In the genomic region with DNA sequence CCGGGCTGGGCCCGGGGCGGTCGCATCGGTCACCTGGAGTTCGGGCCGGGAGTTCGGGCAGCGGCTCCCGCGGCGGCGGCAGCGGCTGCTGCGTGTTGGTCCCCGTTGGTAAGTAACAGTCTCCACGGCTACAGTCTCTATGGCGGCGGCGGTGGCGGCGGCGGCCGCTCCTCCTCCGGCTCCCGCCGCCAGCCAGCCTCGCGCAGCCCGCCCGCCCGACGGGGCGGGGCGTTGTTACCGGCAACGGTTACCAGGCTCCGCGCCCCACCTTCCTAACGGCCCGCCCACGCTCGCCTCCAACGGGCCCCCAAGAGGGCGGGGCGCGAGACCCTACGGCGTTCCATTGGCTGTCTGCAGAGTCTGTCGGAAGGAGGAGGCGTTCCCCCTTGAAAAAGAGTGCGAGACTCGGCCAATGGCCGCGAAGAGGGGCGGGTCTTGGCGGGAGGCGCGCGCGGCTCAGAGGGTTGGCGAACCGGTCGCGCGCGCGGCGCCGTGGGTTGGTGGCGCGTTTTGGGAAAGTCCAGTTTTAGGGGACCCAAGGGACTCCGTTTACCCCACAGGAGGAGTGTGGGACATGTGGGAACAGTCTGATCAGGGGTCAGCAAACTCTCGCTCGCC, we compare ENCODE assay signal across 1 cellular context.
TF ChIP-seq lines count a peak whose summit lies in the region.

A gene (minus strand): TSS at position 141 of the 618 bp plus-strand sequence. CDS start 63,004 bp downstream, outside the sequence.

TF ChIP-seq in HEK293, 187 proteins besides CTCF, POLR2A, EP300 and RAD21 (continued from another document):
- TF ChIP-seq, protein P1, sequence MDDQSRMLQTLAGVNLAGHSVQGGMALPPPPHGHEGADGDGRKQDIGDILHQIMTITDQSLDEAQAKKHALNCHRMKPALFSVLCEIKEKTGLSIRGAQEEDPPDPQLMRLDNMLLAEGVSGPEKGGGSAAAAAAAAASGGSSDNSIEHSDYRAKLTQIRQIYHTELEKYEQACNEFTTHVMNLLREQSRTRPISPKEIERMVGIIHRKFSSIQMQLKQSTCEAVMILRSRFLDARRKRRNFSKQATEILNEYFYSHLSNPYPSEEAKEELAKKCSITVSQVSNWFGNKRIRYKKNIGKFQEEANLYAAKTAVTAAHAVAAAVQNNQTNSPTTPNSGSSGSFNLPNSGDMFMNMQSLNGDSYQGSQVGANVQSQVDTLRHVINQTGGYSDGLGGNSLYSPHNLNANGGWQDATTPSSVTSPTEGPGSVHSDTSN (CRISPR knock-in tag; IDR thresholded peaks at IDR 0.05) = peak; percentile 97
- TF ChIP-seq EGR2 (tag by site-specific recombination; IDR thresholded peaks at IDR 0.05; ENCODE audit: low read depth) (peak; percentile 80), ZNF768 (tag by site-specific recombination; IDR thresholded peaks at IDR 0.05) (no peak), ZNF596 (tag by site-specific recombination; IDR thresholded peaks at IDR 0.05) (no peak), ZFHX2 (tag by site-specific recombination; conservative IDR thresholded peaks at IDR 0.05) (peak; percentile 92), ZEB2 (tag by site-specific recombination; IDR thresholded peaks at IDR 0.05) (peak; percentile 19; the same call in 1 of the 2 replicates), ZNF629 (tag by site-specific recombination; IDR thresholded peaks at IDR 0.05) (0 out of 2 replicates have a peak, but pooled peaks have one; percentile 21), SP3 (tag by site-specific recombination; IDR thresholded peaks at IDR 0.05) (peak; percentile 98), ZSCAN23 (tag by site-specific recombination; IDR thresholded peaks at IDR 0.05) (no peak), ZNF664 (tag by site-specific recombination; IDR thresholded peaks at IDR 0.05) (no peak), ZNF239 (tag by site-specific recombination; IDR thresholded peaks at IDR 0.05) (no peak), MYNN (tag by site-specific recombination; IDR thresholded peaks at IDR 0.05; ENCODE audit: borderline replicate concordance) (peak; percentile 78; the same call in 1 of the 2 replicates), GLIS2 (tag by site-specific recombination; IDR thresholded peaks at IDR 0.05) (peak; percentile 48; the same call in 1 of the 2 replicates), ZFP3 (tag by site-specific recombination; IDR thresholded peaks at IDR 0.05; ENCODE audit: low read depth) (no peak)
- TF ChIP-seq, protein P2, sequence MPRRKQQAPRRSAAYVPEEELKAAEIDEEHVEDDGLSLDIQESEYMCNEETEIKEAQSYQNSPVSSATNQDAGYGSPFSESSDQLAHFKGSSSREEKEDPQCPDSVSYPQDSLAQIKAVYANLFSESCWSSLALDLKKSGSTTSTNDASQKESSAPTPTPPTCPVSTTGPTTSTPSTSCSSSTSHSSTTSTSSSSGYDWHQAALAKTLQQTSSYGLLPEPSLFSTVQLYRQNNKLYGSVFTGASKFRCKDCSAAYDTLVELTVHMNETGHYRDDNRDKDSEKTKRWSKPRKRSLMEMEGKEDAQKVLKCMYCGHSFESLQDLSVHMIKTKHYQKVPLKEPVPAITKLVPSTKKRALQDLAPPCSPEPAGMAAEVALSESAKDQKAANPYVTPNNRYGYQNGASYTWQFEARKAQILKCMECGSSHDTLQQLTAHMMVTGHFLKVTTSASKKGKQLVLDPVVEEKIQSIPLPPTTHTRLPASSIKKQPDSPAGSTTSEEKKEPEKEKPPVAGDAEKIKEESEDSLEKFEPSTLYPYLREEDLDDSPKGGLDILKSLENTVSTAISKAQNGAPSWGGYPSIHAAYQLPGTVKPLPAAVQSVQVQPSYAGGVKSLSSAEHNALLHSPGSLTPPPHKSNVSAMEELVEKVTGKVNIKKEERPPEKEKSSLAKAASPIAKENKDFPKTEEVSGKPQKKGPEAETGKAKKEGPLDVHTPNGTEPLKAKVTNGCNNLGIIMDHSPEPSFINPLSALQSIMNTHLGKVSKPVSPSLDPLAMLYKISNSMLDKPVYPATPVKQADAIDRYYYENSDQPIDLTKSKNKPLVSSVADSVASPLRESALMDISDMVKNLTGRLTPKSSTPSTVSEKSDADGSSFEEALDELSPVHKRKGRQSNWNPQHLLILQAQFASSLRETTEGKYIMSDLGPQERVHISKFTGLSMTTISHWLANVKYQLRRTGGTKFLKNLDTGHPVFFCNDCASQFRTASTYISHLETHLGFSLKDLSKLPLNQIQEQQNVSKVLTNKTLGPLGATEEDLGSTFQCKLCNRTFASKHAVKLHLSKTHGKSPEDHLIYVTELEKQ (tag by site-specific recombination; IDR thresholded peaks at IDR 0.05; ENCODE audit: borderline replicate concordance) = no peak
- TF ChIP-seq, protein P3, sequence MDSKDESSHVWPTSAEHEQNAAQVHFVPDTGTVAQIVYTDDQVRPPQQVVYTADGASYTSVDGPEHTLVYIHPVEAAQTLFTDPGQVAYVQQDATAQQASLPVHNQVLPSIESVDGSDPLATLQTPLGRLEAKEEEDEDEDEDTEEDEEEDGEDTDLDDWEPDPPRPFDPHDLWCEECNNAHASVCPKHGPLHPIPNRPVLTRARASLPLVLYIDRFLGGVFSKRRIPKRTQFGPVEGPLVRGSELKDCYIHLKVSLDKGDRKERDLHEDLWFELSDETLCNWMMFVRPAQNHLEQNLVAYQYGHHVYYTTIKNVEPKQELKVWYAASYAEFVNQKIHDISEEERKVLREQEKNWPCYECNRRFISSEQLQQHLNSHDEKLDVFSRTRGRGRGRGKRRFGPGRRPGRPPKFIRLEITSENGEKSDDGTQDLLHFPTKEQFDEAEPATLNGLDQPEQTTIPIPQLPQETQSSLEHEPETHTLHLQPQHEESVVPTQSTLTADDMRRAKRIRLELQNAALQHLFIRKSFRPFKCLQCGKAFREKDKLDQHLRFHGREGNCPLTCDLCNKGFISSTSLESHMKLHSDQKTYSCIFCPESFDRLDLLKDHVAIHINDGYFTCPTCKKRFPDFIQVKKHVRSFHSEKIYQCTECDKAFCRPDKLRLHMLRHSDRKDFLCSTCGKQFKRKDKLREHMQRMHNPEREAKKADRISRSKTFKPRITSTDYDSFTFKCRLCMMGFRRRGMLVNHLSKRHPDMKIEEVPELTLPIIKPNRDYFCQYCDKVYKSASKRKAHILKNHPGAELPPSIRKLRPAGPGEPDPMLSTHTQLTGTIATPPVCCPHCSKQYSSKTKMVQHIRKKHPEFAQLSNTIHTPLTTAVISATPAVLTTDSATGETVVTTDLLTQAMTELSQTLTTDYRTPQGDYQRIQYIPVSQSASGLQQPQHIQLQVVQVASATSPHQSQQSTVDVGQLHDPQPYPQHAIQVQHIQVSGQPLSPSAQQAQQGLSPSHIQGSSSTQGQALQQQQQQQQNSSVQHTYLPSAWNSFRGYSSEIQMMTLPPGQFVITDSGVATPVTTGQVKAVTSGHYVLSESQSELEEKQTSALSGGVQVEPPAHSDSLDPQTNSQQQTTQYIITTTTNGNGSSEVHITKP (tag by site-specific recombination; IDR thresholded peaks at IDR 0.05) = peak; percentile 87
- TF ChIP-seq, protein P4, sequence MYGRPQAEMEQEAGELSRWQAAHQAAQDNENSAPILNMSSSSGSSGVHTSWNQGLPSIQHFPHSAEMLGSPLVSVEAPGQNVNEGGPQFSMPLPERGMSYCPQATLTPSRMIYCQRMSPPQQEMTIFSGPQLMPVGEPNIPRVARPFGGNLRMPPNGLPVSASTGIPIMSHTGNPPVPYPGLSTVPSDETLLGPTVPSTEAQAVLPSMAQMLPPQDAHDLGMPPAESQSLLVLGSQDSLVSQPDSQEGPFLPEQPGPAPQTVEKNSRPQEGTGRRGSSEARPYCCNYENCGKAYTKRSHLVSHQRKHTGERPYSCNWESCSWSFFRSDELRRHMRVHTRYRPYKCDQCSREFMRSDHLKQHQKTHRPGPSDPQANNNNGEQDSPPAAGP (tag by site-specific recombination; IDR thresholded peaks at IDR 0.05) = peak; percentile 57; the same call in 1 of the 2 replicates
- TF ChIP-seq, protein P5, sequence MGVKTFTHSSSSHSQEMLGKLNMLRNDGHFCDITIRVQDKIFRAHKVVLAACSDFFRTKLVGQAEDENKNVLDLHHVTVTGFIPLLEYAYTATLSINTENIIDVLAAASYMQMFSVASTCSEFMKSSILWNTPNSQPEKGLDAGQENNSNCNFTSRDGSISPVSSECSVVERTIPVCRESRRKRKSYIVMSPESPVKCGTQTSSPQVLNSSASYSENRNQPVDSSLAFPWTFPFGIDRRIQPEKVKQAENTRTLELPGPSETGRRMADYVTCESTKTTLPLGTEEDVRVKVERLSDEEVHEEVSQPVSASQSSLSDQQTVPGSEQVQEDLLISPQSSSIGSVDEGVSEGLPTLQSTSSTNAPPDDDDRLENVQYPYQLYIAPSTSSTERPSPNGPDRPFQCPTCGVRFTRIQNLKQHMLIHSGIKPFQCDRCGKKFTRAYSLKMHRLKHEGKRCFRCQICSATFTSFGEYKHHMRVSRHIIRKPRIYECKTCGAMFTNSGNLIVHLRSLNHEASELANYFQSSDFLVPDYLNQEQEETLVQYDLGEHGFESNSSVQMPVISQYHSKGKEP (tag by site-specific recombination; IDR thresholded peaks at IDR 0.05) = 0 out of 2 replicates have a peak, but pooled peaks have one; percentile 14
- TF ChIP-seq, protein P6, sequence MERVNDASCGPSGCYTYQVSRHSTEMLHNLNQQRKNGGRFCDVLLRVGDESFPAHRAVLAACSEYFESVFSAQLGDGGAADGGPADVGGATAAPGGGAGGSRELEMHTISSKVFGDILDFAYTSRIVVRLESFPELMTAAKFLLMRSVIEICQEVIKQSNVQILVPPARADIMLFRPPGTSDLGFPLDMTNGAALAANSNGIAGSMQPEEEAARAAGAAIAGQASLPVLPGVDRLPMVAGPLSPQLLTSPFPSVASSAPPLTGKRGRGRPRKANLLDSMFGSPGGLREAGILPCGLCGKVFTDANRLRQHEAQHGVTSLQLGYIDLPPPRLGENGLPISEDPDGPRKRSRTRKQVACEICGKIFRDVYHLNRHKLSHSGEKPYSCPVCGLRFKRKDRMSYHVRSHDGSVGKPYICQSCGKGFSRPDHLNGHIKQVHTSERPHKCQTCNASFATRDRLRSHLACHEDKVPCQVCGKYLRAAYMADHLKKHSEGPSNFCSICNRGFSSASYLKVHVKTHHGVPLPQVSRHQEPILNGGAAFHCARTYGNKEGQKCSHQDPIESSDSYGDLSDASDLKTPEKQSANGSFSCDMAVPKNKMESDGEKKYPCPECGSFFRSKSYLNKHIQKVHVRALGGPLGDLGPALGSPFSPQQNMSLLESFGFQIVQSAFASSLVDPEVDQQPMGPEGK (tag by site-specific recombination; IDR thresholded peaks at IDR 0.05) = peak; percentile 86
